19 cellular contexts compared by ENCODE assay signal in genomic region chrX:78384486-78384885, GRCh38.
"Had no signal": no experiment of that assay in that cellular context is flagged by ENCODE, and none has a peak within 500 bp of the region (broad histone marks: within the 10 kb centered on the region; RNA-seq: fewer than 3 reads in every experiment).

No MANE protein-coding gene starts in this region.

- ATAC-seq: activated T-cell treated with anti-CD3 and anti-CD28 coated beads, Interleukin-2, amount 50 U/mL, for 4 hours had no signal

- DNase-seq: activated CD4-positive, alpha-beta memory T cell treated with anti-CD3 and anti-CD28 coated beads for 36 hours; activated CD4-positive, alpha-beta T cell treated with anti-CD3 and anti-CD28 coated beads, Interleukin-2, amount 10 ng/mL, durations not matched to agents 7 days and 5 days; activated CD4-positive, CD25-positive, alpha-beta regulatory T cell; activated CD8-positive, alpha-beta memory T cell treated with anti-CD3 and anti-CD28 coated beads for 24 hours; activated effector memory CD4-positive, alpha-beta T cell treated with anti-CD3 and anti-CD28 coated beads, Interleukin-2, amount 50 U/mL, for 16 hours; activated naive CD4-positive, alpha-beta T cell treated with Interleukin-2 at 50 U/mL for 16 hours; activated naive CD8-positive, alpha-beta T cell treated with anti-CD3 and anti-CD28 coated beads for 36 hours; activated T-cell treated with anti-CD3 and anti-CD28 coated beads, Interleukin-2, amount 50 U/mL, for 4 hours; brain microvascular endothelial cell; caudate nucleus; KG1; MM.1S; NCI-H1105; NCI-H1436 treated with DMSO at 0.1 percent for 48 hours; NCI-H187; NCI-H2081 treated with DMSO at 0.1 percent for 48 hours; NCI-H446; NCI-H524; SHP77 treated with DMSO at 0.1 percent for 48 hours had no signal
